21 cellular contexts compared by ENCODE assay signal in the genomic region with DNA sequence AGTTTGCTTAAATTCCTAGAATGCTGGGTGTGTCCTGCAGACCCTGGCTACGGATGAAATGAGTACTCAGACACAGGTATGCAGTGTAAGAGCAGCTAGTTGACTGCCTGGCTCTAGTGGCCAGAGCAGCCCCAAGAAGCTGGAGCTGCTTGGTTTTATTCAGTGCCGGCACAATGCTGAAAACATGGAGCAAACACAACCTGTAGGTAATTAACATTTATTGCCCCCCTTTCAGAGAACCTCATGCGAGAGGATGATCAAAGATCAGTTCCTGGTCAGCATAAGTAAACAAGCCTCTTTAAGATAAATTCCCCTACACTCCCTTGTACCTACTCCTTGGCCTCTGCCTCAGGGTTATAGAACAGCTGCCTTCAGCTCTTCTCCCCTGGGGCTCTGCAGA.
"Had no signal": no experiment of that assay in that cellular context is flagged by ENCODE, and none has a peak within 500 bp of the region (broad histone marks: within the 10 kb centered on the region; RNA-seq: fewer than 3 reads in every experiment).

No MANE protein-coding gene starts in this region.

- H3K4me3 ChIP-seq: heart left ventricle, lower lobe of right lung, pancreas, psoas muscle, right atrium auricular region, tibial nerve had no signal

- H3K27me3 ChIP-seq: heart left ventricle, neutrophil, pancreas, right atrium auricular region, tibial nerve had no signal

- H3K4me3 Mint-ChIP-seq: activated naive CD8-positive, alpha-beta T cell treated with anti-CD3 and anti-CD28 coated beads, Interleukin-2, amount 50 U/mL, for 24 hours; activated T-cell treated with anti-CD3 and anti-CD28 coated beads, Interleukin-2, amount 50 U/mL, for 4 hours; naive thymus-derived CD8-positive, alpha-beta T cell; stimulated activated naive CD8-positive, alpha-beta T cell treated with anti-CD3 and anti-CD28 coated beads, Interleukin-15, amount 100 ng/mL, for 72 hours had no signal

- H3K4me1 ChIP-seq: lower lobe of right lung, pancreas had no signal

- H3K9me3 Mint-ChIP-seq: activated naive CD8-positive, alpha-beta T cell treated with anti-CD3 and anti-CD28 coated beads, Interleukin-2, amount 50 U/mL, for 24 hours; activated T-cell treated with anti-CD3 and anti-CD28 coated beads, Interleukin-2, amount 50 U/mL, for 4 hours; stimulated activated naive CD8-positive, alpha-beta T cell treated with anti-CD3 and anti-CD28 coated beads, Interleukin-15, amount 100 ng/mL, for 72 hours had no signal

- DNase-seq: activated CD4-positive, alpha-beta T cell treated with anti-CD3 and anti-CD28 coated beads, Interleukin-2, amount 50 U/mL, for 4 hours; activated CD8-positive, alpha-beta memory T cell treated with anti-CD3 and anti-CD28 coated beads for 24 hours; activated CD8-positive, alpha-beta memory T cell treated with anti-CD3 and anti-CD28 coated beads, Interleukin-2, amount 50 U/mL, for 4 hours; activated naive CD4-positive, alpha-beta T cell; activated naive CD8-positive, alpha-beta T cell treated with anti-CD3 and anti-CD28 coated beads, Interleukin-2, amount 50 U/mL, for 24 hours; activated T-cell treated with anti-CD3 and anti-CD28 coated beads, Interleukin-2, amount 50 U/mL, for 4 hours; heart left ventricle; kidney; lower lobe of right lung; naive thymus-derived CD8-positive, alpha-beta T cell; pancreas; psoas muscle; stimulated activated CD4-positive, alpha-beta T cell treated with anti-CD3 and anti-CD28 coated beads, Interleukin-12 subunit alpha, Interleukin-12 subunit beta, amount 100 ng/mL, for 4 hours; stimulated activated CD4-positive, alpha-beta T cell treated with anti-CD3 and anti-CD28 coated beads, Interleukin-1b, Interleukin-23, amount 100 ng/mL, for 48 hours; stimulated activated naive CD8-positive, alpha-beta T cell treated with anti-CD3 and anti-CD28 coated beads, Interleukin-15, amount 100 ng/mL, for 72 hours; T-helper 9 cell had no signal

- H3K27ac Mint-ChIP-seq: activated T-helper 2 cell treated with anti-CD3 and anti-CD28 coated beads, Interferon-gamma antibody, Interleukin-2, Interleukin-4, amounts not matched to agents 10 μg/mL and 5 μg/mL and 100 μg/mL, durations not matched to agents 14 hours and 24 hours and 36 hours had no signal

- H3K27ac ChIP-seq: heart left ventricle, lower lobe of right lung, neutrophil, pancreas, psoas muscle, right atrium auricular region, tibial nerve had no signal

- H3K27me3 Mint-ChIP-seq: activated naive CD8-positive, alpha-beta T cell treated with anti-CD3 and anti-CD28 coated beads, Interleukin-2, amount 50 U/mL, for 24 hours; naive thymus-derived CD8-positive, alpha-beta T cell; stimulated activated naive CD8-positive, alpha-beta T cell treated with anti-CD3 and anti-CD28 coated beads, Interleukin-15, amount 100 ng/mL, for 72 hours had no signal

- ATAC-seq: activated naive CD8-positive, alpha-beta T cell treated with anti-CD3 and anti-CD28 coated beads, Interleukin-2, amount 50 U/mL, for 24 hours; activated T-cell treated with anti-CD3 and anti-CD28 coated beads, Interleukin-2, amount 50 U/mL, for 4 hours; heart left ventricle; left lobe of liver; lower lobe of right lung; naive thymus-derived CD8-positive, alpha-beta T cell; pancreas; psoas muscle; stimulated activated naive CD8-positive, alpha-beta T cell treated with anti-CD3 and anti-CD28 coated beads, Interleukin-15, amount 100 ng/mL, for 72 hours had no signal

- H3K36me3 ChIP-seq: heart left ventricle, lower lobe of right lung, neutrophil, pancreas, right atrium auricular region, tibial nerve had no signal

- H3K9me3 ChIP-seq: heart left ventricle, lower lobe of right lung, neutrophil, pancreas, psoas muscle, right atrium auricular region, tibial nerve had no signal
